ENCODE assay signal across 14 cellular contexts in the genomic region with DNA sequence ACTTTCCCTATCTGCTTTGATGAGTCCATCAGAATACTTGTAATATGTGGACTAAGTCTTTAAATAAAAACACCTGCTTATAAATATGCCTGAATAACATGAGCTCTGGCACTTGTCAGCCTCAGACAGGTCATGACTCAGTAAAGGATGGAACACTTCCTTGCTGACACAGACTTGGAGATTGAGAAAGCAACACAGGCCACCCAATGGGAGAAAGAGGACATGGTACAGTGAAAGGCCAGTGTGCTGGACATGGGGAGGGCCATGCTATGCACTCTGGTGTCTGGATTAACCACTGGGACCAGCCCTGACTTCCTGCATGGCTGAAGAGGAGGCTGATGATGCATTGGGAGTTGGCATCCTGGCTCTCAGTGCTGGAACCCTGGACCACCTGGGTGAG.
DNase-seq lines count a peak whose midpoint lies in the region; ATAC-seq, FAIRE-seq and TF ChIP-seq lines count a peak whose summit lies in the region.
"Had no signal": no experiment of that assay in that cellular context is flagged by ENCODE, and none has a peak within 500 bp of the region (broad histone marks: within the 10 kb centered on the region; RNA-seq: fewer than 3 reads in every experiment).

No MANE protein-coding gene starts in this region.

- no peak for FAIRE-seq in H54 (lab: Jason Lieb, UNC)
- FAIRE-seq: G401.6 had no signal

- peak in 6 of 8 donors; percentile 34 to 78 (median 41) for ATAC-seq in heart right ventricle
- peak; percentile 22 to 28 for ATAC-seq in upper lobe of left lung (ENCODE audit: low FRiP score in 2 of 2)
- ATAC-seq in GM21529 (IDR thresholded peaks at IDR 0.05; ENCODE audit: unreplicated experiment), result no peak
- ATAC-seq: naive thymus-derived CD4-positive, alpha-beta T cell had no signal

- H3K27me3 ChIP-seq in heart right ventricle (no peaks in the 10 kb centered on the region), upper lobe of left lung (no peaks in the 10 kb centered on the region)
- H3K27me3 ChIP-seq: dorsolateral prefrontal cortex, spleen, vagina had no signal

- TF ChIP-seq POLR2A in H54 (IDR thresholded peaks at IDR 0.05; ENCODE audit: low read depth, low read length) (no peak), upper lobe of left lung (IDR thresholded peaks at IDR 0.05) (no peak)

- TF ChIP-seq CTCF in heart right ventricle (IDR thresholded peaks at IDR 0.05), result no peak
- TF ChIP-seq CTCF in upper lobe of left lung (IDR thresholded peaks at IDR 0.05), result no peak
- no peak for TF ChIP-seq CTCF in RWPE1 (conservative IDR thresholded peaks at IDR 0.05; ENCODE audit: low read depth)

- peaks cover 0 to 8% (median 0%) of the 10 kb centered on the region in 11 donors for H3K9me3 ChIP-seq in heart right ventricle
- H3K9me3 ChIP-seq in upper lobe of left lung, result no peaks in the 10 kb centered on the region
- H3K9me3 ChIP-seq: vagina had no signal

- H3K36me3 ChIP-seq in heart right ventricle (peaks cover 0 to 12% (median 0%) of the 10 kb centered on the region in 9 donors), upper lobe of left lung (no peaks in the 10 kb centered on the region)
- H3K36me3 ChIP-seq: vagina had no signal

- intact Hi-C loops in heart right ventricle (cut with DNase I), result no loop called here

- H3K27ac ChIP-seq in heart right ventricle, result no peak overlapping the region
- no peak overlapping the region for H3K27ac ChIP-seq in upper lobe of left lung
- H3K27ac ChIP-seq in RWPE1, result no peak overlapping the region
- H3K27ac ChIP-seq: dorsolateral prefrontal cortex, vagina had no signal

- H3K4me1 ChIP-seq in heart right ventricle, result peaks cover 0 to 17% (median 0%) of the 10 kb centered on the region in 9 donors
- H3K4me1 ChIP-seq in upper lobe of left lung, result no peaks in the 10 kb centered on the region
- H3K4me1 ChIP-seq: spleen, vagina had no signal

- no peak overlapping the region for H3K4me3 ChIP-seq in heart right ventricle
- H3K4me3 ChIP-seq in upper lobe of left lung, result no peak overlapping the region
- H3K4me3 ChIP-seq: dorsolateral prefrontal cortex, spleen, vagina had no signal

- peak; percentile 50 for DNase-seq in H54 (ENCODE audit: insufficient read length, low spot score)
- DNase-seq in amniotic epithelial cell (ENCODE audit: low read depth), result peak; percentile 96
- DNase-seq in heart right ventricle, result no peak
- no peak for DNase-seq in upper lobe of left lung
- DNase-seq in RWPE1 (ENCODE audit: low spot score), result no peak
- DNase-seq in NCI-H69 (lab: John Stamatoyannopoulos, UW), result no peak
- DNase-seq: activated B cell treated with CpG ODN at 0.5 μM for 24 hours; activated effector memory CD4-positive, alpha-beta T cell treated with anti-CD3 and anti-CD28 coated beads, Interleukin-2, amount 50 U/mL, for 16 hours; dorsolateral prefrontal cortex; naive thymus-derived CD4-positive, alpha-beta T cell; spleen had no signal

- TF ChIP-seq EP300 in upper lobe of left lung (IDR thresholded peaks at IDR 0.05), result no peak

- POLR2A ChIA-PET in RWPE1 (lab: Yijun Ruan, JAX; ENCODE audit: low non-redundant PET), result no interaction called here

- CTCF ChIA-PET in RWPE1 (lab: Yijun Ruan, JAX), result no interaction called here

Comparison
In these comparisons a context has a peak if more than half of its experiments do, and no peak if none do; other contexts are left out.
1. DNase-seq: peak in H54 (single experiment) and amniotic epithelial cell (single experiment); none in heart right ventricle (0 of 2), upper lobe of left lung (0 of 2), RWPE1 (single experiment) and NCI-H69 (single experiment).